Comparison of ENCODE assay signal across 8 cellular contexts in genomic region chr16:4693956-4694663, GRCh38. TPM values are rescaled to one million over a fixed set of nuclear protein-coding genes. Genes with fewer than 3 reads are reported as not detected.
A peak's percentile ranks its signal among the peaks of the same experiment; 100 is the strongest.
DNase-seq lines count a peak whose midpoint lies in the region; ATAC-seq and TF ChIP-seq lines count a peak whose summit lies in the region.

No MANE protein-coding gene starts in this region.

- in situ Hi-C loops in GM13976 (cut with MboI; ENCODE audit: low sequenced_read_pairs, unreplicated experiment), result no loop called here

- no peak for TF ChIP-seq CTCF in GM13976 (IDR thresholded peaks at IDR 0.05; ENCODE audit: borderline replicate concordance, control extremely low read depth, extremely low read depth, insufficient read depth, missing control alignments)

- H3K27ac ChIP-seq in cingulate gyrus (ENCODE audit: low read depth, low read length), result peak overlapping the region; percentile 87

- ATAC-seq in HG03097 (IDR thresholded peaks at IDR 0.05; ENCODE audit: low FRiP score, unreplicated experiment) (peak; percentile 2), left colon (peak; percentile 50)

- DNase-seq in GM13976 (ENCODE audit: low spot score) (peak; percentile 86), UCSD-AML1 (lab: John Stamatoyannopoulos, UW; ENCODE audit: unreplicated experiment) (peak; percentile 47), left colon (peak; percentile 58 to 62), NCI-H526 treated with DMSO at 0.1 percent for 48 hours (lab: John Stamatoyannopoulos, UW) (no peak)
- peak; percentile 26 for DNase-seq in stimulated activated CD8-positive, alpha-beta memory T cell treated with anti-CD3 and anti-CD28 coated beads, Interleukin-12 subunit alpha, Interleukin-12 subunit beta, amount 100 ng/mL, for 4 hours (ENCODE audit: low read depth)
- DNase-seq in NK-92 treated with Interleukin-12 subunit alpha and Interleukin-12 subunit beta, amount 100 ng/mL, for 24 hours (lab: John Stamatoyannopoulos, UW), result no peak

- intact Hi-C loops in left colon (cut with DNase I, micrococcal nuclease), result no loop called here

RNA-seq across cellular contexts. Expression of gene NUDT16L1, which starts 0.7 kb away (rescaled TPM):
- total RNA-seq in left colon, result 10 to 100 TPM; 43.0 to 43.8 TPM

RNA-seq across cellular contexts. Expression of gene ANKS3, which starts 40.0 kb away (rescaled TPM):
- total RNA-seq in left colon, result 10 to 100 TPM; 13.5 to 21.2 TPM

RNA-seq across cellular contexts. Expression of gene DNAAF8, which starts 40.2 kb away (rescaled TPM):
- under 1 TPM; 0.49 to 0.67 TPM for total RNA-seq in left colon

Comparison
In these comparisons a context has a peak if more than half of its experiments do, and no peak if none do; other contexts are left out.
1. DNase-seq: peak in GM13976 (single experiment), UCSD-AML1 (single experiment), left colon (2 of 2) and stimulated activated CD8-positive, alpha-beta memory T cell treated with anti-CD3 and anti-CD28 coated beads, Interleukin-12 subunit alpha, Interleukin-12 subunit beta, amount 100 ng/mL, for 4 hours (single experiment); none in NK-92 treated with Interleukin-12 subunit alpha and Interleukin-12 subunit beta, amount 100 ng/mL, for 24 hours (single experiment) and NCI-H526 treated with DMSO at 0.1 percent for 48 hours (single experiment).